ENCODE assay signal across 18 cellular contexts in genomic region chr1:203631946-203632345, GRCh38. TPM values are rescaled to one million over a fixed set of nuclear protein-coding genes. Genes with fewer than 3 reads are reported as not detected.
DNase-seq lines count a peak whose midpoint lies in the region; ATAC-seq and TF ChIP-seq lines count a peak whose summit lies in the region.
"Had no signal": no experiment of that assay in that cellular context is flagged by ENCODE, and none has a peak within 500 bp of the region (broad histone marks: within the 10 kb centered on the region; RNA-seq: fewer than 3 reads in every experiment).

No MANE protein-coding gene starts in this region.

- intact Hi-C loops in heart left ventricle (cut with DNase I) (no loop called here), cardiac septum (cut with DNase I) (no loop called here), testis (cut with DNase I; ENCODE audit: low total_unique reads) (loop anchor here (10.0 kb wide), 1 partner anchor 127 kb away; no protein-coding TSS in a partner anchor)

- no peak for ATAC-seq in heart left ventricle
- no peak for ATAC-seq in foreskin keratinocyte
- no peak for ATAC-seq in HG02885 (IDR thresholded peaks at IDR 0.05; ENCODE audit: poor library complexity, unreplicated experiment)
- no peak for ATAC-seq in HG02938 (IDR thresholded peaks at IDR 0.05; ENCODE audit: unreplicated experiment)
- ATAC-seq: T-cell had no signal

- TF ChIP-seq POLR2A in heart left ventricle (IDR thresholded peaks at IDR 0.05) (no peak), testis (IDR thresholded peaks at IDR 0.05) (no peak), suprapubic skin (IDR thresholded peaks at IDR 0.05) (no peak)

- TF ChIP-seq CTCF in heart left ventricle (IDR thresholded peaks at IDR 0.05) (peak in 1 of 12 donors; percentile 8), foreskin keratinocyte (conservative IDR thresholded peaks at IDR 0.05) (no peak), testis (IDR thresholded peaks at IDR 0.05) (no peak), suprapubic skin (IDR thresholded peaks at IDR 0.05) (no peak)

- no peak for DNase-seq in heart left ventricle
- no peak for DNase-seq in cardiac septum (ENCODE audit: low spot score)
- peak; percentile 42 for DNase-seq in NCI-H345 treated with DMSO at 0.1 percent for 48 hours (lab: John Stamatoyannopoulos, UW; ENCODE audit: unreplicated experiment)
- DNase-seq in foreskin keratinocyte = no peak
- DNase-seq in testis = no peak
- no peak for DNase-seq in suprapubic skin (ENCODE audit: low spot score in 2 of 2)
- DNase-seq: activated gamma-delta T cell; Calu3; colonic mucosa; hippocampal formation; KG1; NCI-H526 treated with DMSO at 0.1 percent for 48 hours; spleen; stimulated activated naive CD4-positive, alpha-beta T cell; T-cell had no signal

- H3K9me3 ChIP-seq in heart left ventricle (no peaks in the 10 kb centered on the region), testis (no peaks in the 10 kb centered on the region), suprapubic skin (no peaks in the 10 kb centered on the region)
- H3K9me3 ChIP-seq: ascending aorta, colonic mucosa, spleen had no signal

- H3K27me3 ChIP-seq in heart left ventricle (no peaks in the 10 kb centered on the region), foreskin keratinocyte (no peaks in the 10 kb centered on the region), testis (no peaks in the 10 kb centered on the region), suprapubic skin (no peaks in the 10 kb centered on the region)
- H3K27me3 ChIP-seq: ascending aorta, colonic mucosa had no signal

- 59 to 82% (median 65%) methylated on average over 2 of the region's 2 CpGs for WGBS in heart left ventricle, 4 donors
- 82 to 89% methylated on average over 2 of the region's 2 CpGs for WGBS in testis, 2 donors
- WGBS in suprapubic skin = 83% methylated on average over 2 of the region's 2 CpGs

- H3K4me1 ChIP-seq in heart left ventricle (peaks cover 6 to 68% (median 43%) of the 10 kb centered on the region in 12 donors), foreskin keratinocyte (peaks cover 37% of the 10 kb centered on the region), testis (peaks cover 41% of the 10 kb centered on the region), suprapubic skin (peaks cover 57% of the 10 kb centered on the region)
- H3K4me1 ChIP-seq: colonic mucosa had no signal

- no peak for TF ChIP-seq EP300 in suprapubic skin (IDR thresholded peaks at IDR 0.05)

- H3K4me3 ChIP-seq in heart left ventricle (peak overlapping the region in 2 of 12 donors; percentile 0 to 78), testis (no peak overlapping the region), suprapubic skin (no peak overlapping the region)
- H3K4me3 ChIP-seq: ascending aorta, colonic mucosa, spleen had no signal

- H3K27ac ChIP-seq in heart left ventricle (peak overlapping the region in 10 of 12 donors; percentile 87 to 97 (median 93)), foreskin keratinocyte (peak overlapping the region; percentile 78), testis (peak overlapping the region; percentile 73 to 89), suprapubic skin (no peak overlapping the region)
- H3K27ac ChIP-seq: colonic mucosa had no signal

- H3K36me3 ChIP-seq in heart left ventricle (peaks cover 0 to 45% (median 25%) of the 10 kb centered on the region in 9 donors), testis (ENCODE audit: low read depth, missing control alignments) (no peaks in the 10 kb centered on the region), suprapubic skin (peaks cover 7% of the 10 kb centered on the region)
- H3K36me3 ChIP-seq: colonic mucosa had no signal

RNA-seq across cellular contexts. Expression of gene ATP2B4, which starts 5.3 kb away (rescaled TPM):
- total RNA-seq in heart left ventricle (100 to 1,000 TPM in 8 of 9 donors, 10 to 100 TPM in 1; 87.0 to 253 (median 159) TPM), cardiac septum (227 TPM), foreskin keratinocyte (71.9 and 82.3 TPM in 2 replicates), testis (100 to 1,000 TPM; 124 to 125 TPM), suprapubic skin (100 to 1,000 TPM; 164 to 220 (median 166) TPM)
- polyA plus RNA-seq in heart left ventricle (100 to 1,000 TPM in 1 of 2 donors, 10 to 100 TPM in 1; 56.0 to 142 TPM), foreskin keratinocyte (21.2 and 22.1 TPM in 2 replicates), testis (ENCODE audit: insufficient read depth, low read depth, low replicate concordance) (124 TPM)
